In the genomic region with DNA sequence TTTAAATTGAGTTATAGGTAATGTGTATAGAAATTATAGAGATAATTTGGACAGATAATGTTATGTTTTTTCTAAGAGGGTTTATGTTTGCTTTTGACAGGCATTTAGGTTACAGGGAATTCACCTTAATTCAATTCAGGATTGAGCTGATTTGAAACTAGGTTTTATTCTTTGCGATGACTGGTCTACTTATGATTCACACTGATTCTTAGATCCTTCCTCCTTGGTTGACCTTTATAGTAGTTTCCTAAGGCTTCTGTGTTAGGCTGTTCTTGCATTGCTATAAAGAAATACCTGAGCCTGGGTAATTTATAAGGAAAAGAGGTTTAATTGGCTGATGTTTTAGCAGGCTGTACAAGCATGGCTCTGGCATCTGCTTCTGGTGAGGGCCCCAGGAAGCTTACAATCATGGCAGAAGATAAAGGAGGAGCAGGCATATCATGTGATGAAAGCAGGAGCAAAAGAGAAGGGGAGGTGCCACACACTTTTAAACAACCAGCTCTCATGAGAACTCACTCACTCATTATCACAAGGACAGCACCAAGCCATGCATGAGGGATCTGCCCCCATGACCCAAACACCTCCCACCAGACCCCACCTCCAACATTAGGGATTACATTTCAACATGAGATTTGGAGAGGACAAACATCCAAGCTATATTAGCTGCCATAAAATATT, we compare ENCODE assay signal across 19 cellular contexts.
DNase-seq lines count a peak whose midpoint lies in the region; ATAC-seq lines count a peak whose summit lies in the region.
"Had no signal": no experiment of that assay in that cellular context is flagged by ENCODE, and none has a peak within 500 bp of the region (broad histone marks: within the 10 kb centered on the region; RNA-seq: fewer than 3 reads in every experiment).

No MANE protein-coding gene starts in this region.

- DNase-seq in activated CD4-positive, alpha-beta T cell treated with anti-CD3 and anti-CD28 coated beads for 36 hours: no peak
- no peak for DNase-seq in activated CD4-positive, alpha-beta T cell treated with anti-CD3 and anti-CD28 coated beads, Interleukin-2, amount 50 U/mL, for 4 hours
- DNase-seq in activated naive CD4-positive, alpha-beta T cell treated with anti-CD3 and anti-CD28 coated beads, Interleukin-2, amount 50 U/mL, for 72 hours (ENCODE audit: low spot score in 2 of 2): no peak
- no peak for DNase-seq in activated naive CD4-positive, alpha-beta T cell treated with anti-CD3 and anti-CD28 coated beads, Interleukin-2, amount 10 ng/mL, durations not matched to agents 7 days and 5 days
- peak; percentile 40 for DNase-seq in renal cortical epithelial cell (ENCODE audit: low read depth)
- no peak for DNase-seq in NCI-H2081 treated with DMSO at 0.1 percent for 48 hours (lab: John Stamatoyannopoulos, UW)
- no peak for DNase-seq in DMS 273 treated with DMSO at 0.1 percent for 48 hours (lab: John Stamatoyannopoulos, UW)
- DNase-seq: AML-193; Caco-2; CD4-positive, alpha-beta T cell; DMS153; DMS79; GDM1; GOT3; H7; HFFc6 had no signal

- POLR2A ChIA-PET in activated CD4-positive, alpha-beta T cell treated with anti-CD3 and anti-CD28 coated beads for 36 hours (lab: Charles Lee): no interaction called here

- CTCF ChIA-PET in activated CD4-positive, alpha-beta T cell treated with anti-CD3 and anti-CD28 coated beads for 36 hours (lab: Charles Lee): interaction anchor here (0.6 kb wide), 1 partner anchor 292 kb away, joined by 4 read pairs; no protein-coding TSS in a partner anchor
- CTCF ChIA-PET in activated naive CD4-positive, alpha-beta T cell treated with anti-CD3 and anti-CD28 coated beads, Interleukin-2, amount 10 ng/mL, durations not matched to agents 7 days and 5 days (lab: Charles Lee): interaction anchor here (0.7 kb wide), 1 partner anchor 1039 kb away, joined by 3 read pairs; no protein-coding TSS in a partner anchor

- H3K9me3 Mint-ChIP-seq in activated CD4-positive, alpha-beta T cell treated with anti-CD3 and anti-CD28 coated beads for 36 hours (ENCODE audit: low read depth): peaks cover 17% of the 10 kb centered on the region
- peaks cover 9% of the 10 kb centered on the region in 2 donors for H3K9me3 Mint-ChIP-seq in activated naive CD4-positive, alpha-beta T cell treated with anti-CD3 and anti-CD28 coated beads, Interleukin-2, amount 50 U/mL, for 72 hours
- peaks cover 7% of the 10 kb centered on the region for H3K9me3 Mint-ChIP-seq in activated naive CD4-positive, alpha-beta T cell treated with anti-CD3 and anti-CD28 coated beads, Interleukin-2, amount 10 ng/mL, durations not matched to agents 7 days and 5 days
- H3K9me3 Mint-ChIP-seq in stimulated activated naive CD8-positive, alpha-beta T cell treated with anti-CD3 and anti-CD28 coated beads, Interleukin-15, Interleukin-2, amounts not matched to agents 100 ng/mL and 50 ng/mL, for 24 hours: peaks cover 12% of the 10 kb centered on the region

- peaks cover 12% of the 10 kb centered on the region for H3K36me3 Mint-ChIP-seq in activated CD4-positive, alpha-beta T cell treated with anti-CD3 and anti-CD28 coated beads for 36 hours (ENCODE audit: low read depth)
- H3K36me3 Mint-ChIP-seq in activated naive CD4-positive, alpha-beta T cell treated with anti-CD3 and anti-CD28 coated beads, Interleukin-2, amount 50 U/mL, for 72 hours: peaks cover 7 to 26% of the 10 kb centered on the region in 2 donors
- H3K36me3 Mint-ChIP-seq in activated naive CD4-positive, alpha-beta T cell treated with anti-CD3 and anti-CD28 coated beads, Interleukin-2, amount 10 ng/mL, durations not matched to agents 7 days and 5 days: no peaks in the 10 kb centered on the region
- peaks cover 16% of the 10 kb centered on the region for H3K36me3 Mint-ChIP-seq in stimulated activated naive CD8-positive, alpha-beta T cell treated with anti-CD3 and anti-CD28 coated beads, Interleukin-15, Interleukin-2, amounts not matched to agents 100 ng/mL and 50 ng/mL, for 24 hours (ENCODE audit: low read depth)

- intact Hi-C loops in activated CD4-positive, alpha-beta T cell treated with anti-CD3 and anti-CD28 coated beads for 36 hours (cut with DNase I, micrococcal nuclease): loop anchor here (2.0 to 10.0 kb wide), 4 partner anchors 27 to 551 kb away; a partner anchor contains a TSS

- peak; percentile 98 for ATAC-seq in activated CD4-positive, alpha-beta T cell treated with anti-CD3 and anti-CD28 coated beads for 36 hours
- ATAC-seq in activated naive CD4-positive, alpha-beta T cell treated with anti-CD3 and anti-CD28 coated beads, Interleukin-2, amount 50 U/mL, for 72 hours: peak; percentile 97 to 99
- ATAC-seq: A549, HCT116 had no signal

- H3K4me3 Mint-ChIP-seq in activated CD4-positive, alpha-beta T cell treated with anti-CD3 and anti-CD28 coated beads for 36 hours: no peak overlapping the region
- H3K4me3 Mint-ChIP-seq in activated naive CD4-positive, alpha-beta T cell treated with anti-CD3 and anti-CD28 coated beads, Interleukin-2, amount 10 ng/mL, durations not matched to agents 7 days and 5 days: no peak overlapping the region
- no peak overlapping the region for H3K4me3 Mint-ChIP-seq in stimulated activated naive CD8-positive, alpha-beta T cell treated with anti-CD3 and anti-CD28 coated beads, Interleukin-15, Interleukin-2, amounts not matched to agents 100 ng/mL and 50 ng/mL, for 24 hours
- H3K4me3 Mint-ChIP-seq: CD4-positive, alpha-beta T cell; HFFc6 had no signal

- peaks cover 50% of the 10 kb centered on the region for H3K27me3 Mint-ChIP-seq in activated CD4-positive, alpha-beta T cell treated with anti-CD3 and anti-CD28 coated beads for 36 hours
- H3K27me3 Mint-ChIP-seq in activated naive CD4-positive, alpha-beta T cell treated with anti-CD3 and anti-CD28 coated beads, Interleukin-2, amount 10 ng/mL, durations not matched to agents 7 days and 5 days: peaks cover 27% of the 10 kb centered on the region
- peaks cover 60% of the 10 kb centered on the region for H3K27me3 Mint-ChIP-seq in stimulated activated naive CD8-positive, alpha-beta T cell treated with anti-CD3 and anti-CD28 coated beads, Interleukin-15, Interleukin-2, amounts not matched to agents 100 ng/mL and 50 ng/mL, for 24 hours

- no peak overlapping the region for H3K27ac Mint-ChIP-seq in activated CD4-positive, alpha-beta T cell treated with anti-CD3 and anti-CD28 coated beads for 36 hours
- peak overlapping the region in 1 of 2 donors; percentile 46 for H3K27ac Mint-ChIP-seq in activated naive CD4-positive, alpha-beta T cell treated with anti-CD3 and anti-CD28 coated beads, Interleukin-2, amount 50 U/mL, for 72 hours
- no peak overlapping the region for H3K27ac Mint-ChIP-seq in activated naive CD4-positive, alpha-beta T cell treated with anti-CD3 and anti-CD28 coated beads, Interleukin-2, amount 10 ng/mL, durations not matched to agents 7 days and 5 days
- H3K27ac Mint-ChIP-seq in stimulated activated naive CD8-positive, alpha-beta T cell treated with anti-CD3 and anti-CD28 coated beads, Interleukin-15, Interleukin-2, amounts not matched to agents 100 ng/mL and 50 ng/mL, for 24 hours: peak overlapping the region; percentile 60
- H3K27ac Mint-ChIP-seq: CD4-positive, alpha-beta T cell; HFFc6 had no signal

- H3K4me1 Mint-ChIP-seq in activated CD4-positive, alpha-beta T cell treated with anti-CD3 and anti-CD28 coated beads for 36 hours: peaks cover 18% of the 10 kb centered on the region
- H3K4me1 Mint-ChIP-seq in activated naive CD4-positive, alpha-beta T cell treated with anti-CD3 and anti-CD28 coated beads, Interleukin-2, amount 10 ng/mL, durations not matched to agents 7 days and 5 days: no peaks in the 10 kb centered on the region
- peaks cover 27% of the 10 kb centered on the region for H3K4me1 Mint-ChIP-seq in stimulated activated naive CD8-positive, alpha-beta T cell treated with anti-CD3 and anti-CD28 coated beads, Interleukin-15, Interleukin-2, amounts not matched to agents 100 ng/mL and 50 ng/mL, for 24 hours (ENCODE audit: low read depth)
